In genomic region chr1:26239936-26240335, GRCh38 we compare ENCODE assay signal across 20 cellular contexts. TPM values are rescaled to one million over a fixed set of nuclear protein-coding genes. Genes with fewer than 3 reads are reported as not detected.
DNase-seq lines count a peak whose midpoint lies in the region; ATAC-seq and TF ChIP-seq lines count a peak whose summit lies in the region.
"Had no signal": no experiment of that assay in that cellular context is flagged by ENCODE, and none has a peak within 500 bp of the region (broad histone marks: within the 10 kb centered on the region; RNA-seq: fewer than 3 reads in every experiment).

No MANE protein-coding gene starts in this region.

- no peaks in the 10 kb centered on the region for H3K27me3 ChIP-seq in GM23248 (replicated peaks; ENCODE audit: insufficient read depth)
- H3K27me3 ChIP-seq in WERI-Rb-1 (ENCODE audit: insufficient read depth, low read depth, severe bottlenecking): no peaks in the 10 kb centered on the region
- H3K27me3 ChIP-seq: transverse colon had no signal

- no peak overlapping the region for H3K27ac ChIP-seq in GM23248
- peak overlapping the region; percentile 89 for H3K27ac ChIP-seq in substantia nigra (ENCODE audit: low read depth, low read length, poor library complexity, severe bottlenecking)
- H3K27ac ChIP-seq in WERI-Rb-1: no peak overlapping the region
- H3K27ac ChIP-seq: transverse colon, VCaP had no signal

- peak overlapping the region; percentile 17 for H3K4me2 ChIP-seq in GM23248 (ENCODE audit: unreplicated experiment)

- no peak overlapping the region for H2AFZ ChIP-seq in GM23248

- no peak for ATAC-seq in left colon
- ATAC-seq: activated CD8-positive, alpha-beta T cell treated with anti-CD3 and anti-CD28 coated beads for 36 hours; stimulated activated naive B cell treated with anti-CD40 and anti-IgM and Interleukin-4, amounts not matched to agents 10 μg/mL and 1 μg/mL and 100 μg/mL, for 72 hours had no signal

- no peaks in the 10 kb centered on the region for H3K9me2 ChIP-seq in GM23248 (ENCODE audit: insufficient read depth)

- H3K9ac ChIP-seq in GM23248: no peak overlapping the region

- intact Hi-C loops in left colon (cut with DNase I, micrococcal nuclease): loop anchor here in 1 of 2 donors (10.0 kb wide), 1 partner anchor 65 kb away; the partner anchor contains the start of genes CNKSR1 and ZNF593OS

- no peaks in the 10 kb centered on the region for H4K20me1 ChIP-seq in GM23248 (ENCODE audit: insufficient read depth)

- in situ Hi-C loops in GM23248 (cut with MboI): no loop called here

- H3K4me3 ChIP-seq in GM23248 (no peak overlapping the region), WERI-Rb-1 (ENCODE audit: low read depth, low read length) (no peak overlapping the region)
- H3K4me3 ChIP-seq: transverse colon had no signal

- peaks cover 67% of the 10 kb centered on the region for H3K79me2 ChIP-seq in GM23248 (ENCODE audit: insufficient read depth)

- H3F3A ChIP-seq in GM23248 (ENCODE audit: insufficient read depth): peaks cover 4% of the 10 kb centered on the region; the same call in 1 of the 2 replicates

- peak; percentile 58 for DNase-seq in GM23248
- DNase-seq in astrocyte of the hippocampus (ENCODE audit: low read depth, low spot score): peak; percentile 88
- DNase-seq in iris pigment epithelial cell (ENCODE audit: low read depth): peak; percentile 41
- DNase-seq in substantia nigra (lab: John Stamatoyannopoulos, UW): peak in 12 of 49 donors; percentile 1 to 58 (median 8)
- no peak for DNase-seq in NCI-H2081 (lab: John Stamatoyannopoulos, UW)
- DNase-seq in left colon: no peak
- no peak for DNase-seq in WERI-Rb-1
- DNase-seq in NCI-H748 treated with DMSO at 0.1 percent for 48 hours (lab: John Stamatoyannopoulos, UW): no peak
- DNase-seq: activated CD8-positive, alpha-beta T cell treated with anti-CD3 and anti-CD28 coated beads for 36 hours; activated T-cell treated with anti-CD3 and anti-CD28 coated beads, Interleukin-2, amount 50 U/mL, for 48 hours; DMS153; KBM-7; naive B cell; NCI-H1417; NCI-H2171; stimulated activated naive B cell treated with anti-CD40 and anti-IgM and Interleukin-4, amounts not matched to agents 10 μg/mL and 1 μg/mL and 100 μg/mL, for 72 hours; transverse colon had no signal

- TF ChIP-seq CTCF in WERI-Rb-1 (IDR thresholded peaks at IDR 0.05; ENCODE audit: low read depth, low read length): no peak

- peaks cover 18% of the 10 kb centered on the region for H3K4me1 ChIP-seq in GM23248 (ENCODE audit: insufficient read depth)

- H3K9me3 ChIP-seq in GM23248 (ENCODE audit: low read depth) (no peaks in the 10 kb centered on the region), WERI-Rb-1 (ENCODE audit: severe bottlenecking) (no peaks in the 10 kb centered on the region)
- H3K9me3 ChIP-seq: transverse colon had no signal

- H3K36me3 ChIP-seq in GM23248 (ENCODE audit: low read depth): no peaks in the 10 kb centered on the region
- H3K36me3 ChIP-seq in WERI-Rb-1: peaks cover 71% of the 10 kb centered on the region

- 82 to 85% methylated on average over 4 of the region's 4 CpGs for WGBS in GM23248 (ENCODE audit: low coverage in 1 of 2, low lambda C conversion rate in 2 of 2, missing lambda C conversion rate in 2 of 2), 2 experiments

RNA-seq across cellular contexts. Expression of gene CEP85, which starts 5.9 kb away (rescaled TPM):
- 6.2 TPM in 2 replicates for total RNA-seq in GM23248 (2014; rRNA removed; shearing (Covaris generic))
- polyA plus RNA-seq in GM23248 (2016; fragmentation: Nextera tagmentation; extraction: Ambion mirVana): 4.6 and 5.0 TPM in 2 replicates
- total RNA-seq in left colon: 10 to 100 TPM; 11.4 to 16.7 TPM

RNA-seq across cellular contexts. Expression of gene SH3BGRL3, which starts 40.0 kb away (rescaled TPM):
- 212 and 240 TPM in 2 replicates for total RNA-seq in GM23248 (2014; rRNA removed; shearing (Covaris generic))
- polyA plus RNA-seq in GM23248 (2016; fragmentation: Nextera tagmentation; extraction: Ambion mirVana): 2,795 and 2,825 TPM in 2 replicates
- total RNA-seq in left colon: 100 to 1,000 TPM; 401 to 409 TPM

RNA-seq across cellular contexts. Expression of gene CATSPER4, which starts 49.5 kb away (rescaled TPM):
- not detected in 2 replicates for total RNA-seq in GM23248 (2014; rRNA removed; shearing (Covaris generic))
- polyA plus RNA-seq in GM23248 (2016; fragmentation: Nextera tagmentation; extraction: Ambion mirVana): not detected in 2 replicates
- not detected for total RNA-seq in left colon
- total RNA-seq: activated CD8-positive, alpha-beta T cell treated with anti-CD3 and anti-CD28 coated beads for 36 hours; cardiac septum; lower leg skin; transverse colon had no signal

Comparison
In these comparisons a context has a peak if more than half of its experiments do, and no peak if none do; other contexts are left out.
1. DNase-seq: peak in GM23248 (single experiment), astrocyte of the hippocampus (single experiment) and iris pigment epithelial cell (single experiment); none in NCI-H2081 (0 of 2), left colon (0 of 2), WERI-Rb-1 (single experiment) and NCI-H748 treated with DMSO at 0.1 percent for 48 hours (single experiment).